ENCODE assay signal across 8 cellular contexts in genomic region chr4:122798101-122798500, GRCh38. TPM values are rescaled to one million over a fixed set of nuclear protein-coding genes. Genes with fewer than 3 reads are reported as not detected.
A peak's percentile ranks its signal among the peaks of the same experiment; 100 is the strongest.
DNase-seq lines count a peak whose midpoint lies in the region; ATAC-seq and TF ChIP-seq lines count a peak whose summit lies in the region.

No MANE protein-coding gene starts in this region.

- in situ Hi-C loops in astrocyte of the spinal cord (cut with HindIII; ENCODE audit: low sequenced_read_pairs): no loop called here

- no peaks in the 10 kb centered on the region for H3K36me3 ChIP-seq in testis (ENCODE audit: low read depth, missing control alignments)
- H3K36me3 ChIP-seq in Peyer's patch: no peaks in the 10 kb centered on the region

- H3K9me3 ChIP-seq in testis (no peaks in the 10 kb centered on the region), Peyer's patch (no peaks in the 10 kb centered on the region)

- ATAC-seq in GM19395 (IDR thresholded peaks at IDR 0.05; ENCODE audit: unreplicated experiment) (peak; percentile 69), GM19452 (IDR thresholded peaks at IDR 0.05; ENCODE audit: unreplicated experiment) (no peak)

- 33 to 41% methylated on average over 5 of the region's 5 CpGs for WGBS in testis, 2 donors

- TF ChIP-seq POLR2A in testis (IDR thresholded peaks at IDR 0.05): no peak
- no peak for TF ChIP-seq POLR2A in Peyer's patch (IDR thresholded peaks at IDR 0.05)

- TF ChIP-seq CTCF in AG04449 (IDR thresholded peaks at IDR 0.05; ENCODE audit: insufficient read depth, low read length, missing control alignments) (no peak), astrocyte of the spinal cord (IDR thresholded peaks at IDR 0.05; ENCODE audit: low read depth, low read length) (no peak), testis (IDR thresholded peaks at IDR 0.05) (no peak), Peyer's patch (IDR thresholded peaks at IDR 0.05) (no peak)

- DNase-seq in AG04449 (ENCODE audit: low read depth, low spot score) (peak; percentile 95), NCI-H1436 treated with DMSO at 0.1 percent for 48 hours (lab: John Stamatoyannopoulos, UW) (peak; percentile 14), astrocyte of the spinal cord (ENCODE audit: low read depth, low spot score) (peak; percentile 92), iris pigment epithelial cell (ENCODE audit: low read depth) (peak; percentile 98), testis (peak; percentile 56), Peyer's patch (no peak)

- H3K4me1 ChIP-seq in testis (no peaks in the 10 kb centered on the region), Peyer's patch (no peaks in the 10 kb centered on the region)

- POLR2A ChIA-PET in AG04449 (lab: Yijun Ruan, JAX): interaction anchor here (4.2 kb wide), 1 partner anchor 15 kb away, joined by 17 read pairs; no protein-coding TSS in a partner anchor

- H3K27me3 ChIP-seq in testis (no peaks in the 10 kb centered on the region), Peyer's patch (no peaks in the 10 kb centered on the region)

- intact Hi-C loops in testis (cut with DNase I; ENCODE audit: low total_unique reads): no loop called here

- H3K27ac ChIP-seq in testis (peak overlapping the region; percentile 10 to 76), Peyer's patch (peak overlapping the region in 1 of 4 donors; percentile 8)

- CTCF ChIA-PET in AG04449 (lab: Yijun Ruan, JAX): interaction anchor here (1.0 to 3.8 kb wide), 7 partner anchors 9 to 116 kb away, joined by 3 to 10 read pairs (median 4); no protein-coding TSS in a partner anchor

- H3K4me3 ChIP-seq in AG04449 (ENCODE audit: low read depth, low read length) (peak overlapping the region; percentile 26), astrocyte of the spinal cord (ENCODE audit: low read depth, low read length) (no peak overlapping the region), testis (no peak overlapping the region), Peyer's patch (no peak overlapping the region)

RNA-seq across cellular contexts. Expression of gene FGF2, which starts 28.5 kb away (rescaled TPM):
- 1 to 10 TPM; 3.0 to 4.9 TPM for total RNA-seq in testis
- 4.5 TPM for polyA plus RNA-seq in testis (ENCODE audit: insufficient read depth, low read depth, low replicate concordance)
- 1 to 10 TPM; 1.0 to 5.8 (median 2.1) TPM for total RNA-seq in Peyer's patch

Comparison
In these comparisons a context has a peak if more than half of its experiments do, and no peak if none do; other contexts are left out.
1. DNase-seq: peak in AG04449 (single experiment), NCI-H1436 treated with DMSO at 0.1 percent for 48 hours (single experiment), astrocyte of the spinal cord (single experiment), iris pigment epithelial cell (single experiment) and testis (single experiment); none in Peyer's patch (0 of 3).